1 cellular context compared by ENCODE assay signal in genomic region chr1:21368514-21369289, GRCh38.
TF ChIP-seq lines count a peak whose summit lies in the region.

No MANE protein-coding gene starts in this region.

TF ChIP-seq in HEK293, 187 proteins besides CTCF, POLR2A, EP300 and RAD21 (continued from another document and continues in another):
- TF ChIP-seq ZNF518A (tag by site-specific recombination; conservative IDR thresholded peaks at IDR 0.05; ENCODE audit: low read depth) (no peak), ZSCAN23 (tag by site-specific recombination; IDR thresholded peaks at IDR 0.05) (no peak), PRDM1 (tag by site-specific recombination; IDR thresholded peaks at IDR 0.05) (peak; percentile 94), SP3 (tag by site-specific recombination; IDR thresholded peaks at IDR 0.05) (no peak), ZNF16 (tag by site-specific recombination; IDR thresholded peaks at IDR 0.05; ENCODE audit: low read depth) (0 out of 2 replicates have a peak, but pooled peaks have one; percentile 7), ZNF707 (tag by site-specific recombination; IDR thresholded peaks at IDR 0.05) (no peak), PRDM2 (tag by site-specific recombination; IDR thresholded peaks at IDR 0.05; ENCODE audit: borderline replicate concordance) (no peak), ZSCAN18 (tag by site-specific recombination; IDR thresholded peaks at IDR 0.05) (no peak), ZNF544 (tag by site-specific recombination; IDR thresholded peaks at IDR 0.05) (no peak), ZEB2 (tag by site-specific recombination; IDR thresholded peaks at IDR 0.05) (peak; percentile 43; the same call in 1 of the 2 replicates), ZNF600 (tag by site-specific recombination; IDR thresholded peaks at IDR 0.05) (0 out of 2 replicates have a peak, but pooled peaks have one; percentile 63), YY2 (tag by site-specific recombination; IDR thresholded peaks at IDR 0.05) (no peak), ZFP37 (tag by site-specific recombination; IDR thresholded peaks at IDR 0.05) (peak; percentile 56; the same call in 1 of the 2 replicates), ZNF664 (tag by site-specific recombination; IDR thresholded peaks at IDR 0.05) (peak; percentile 65; the same call in 1 of the 2 replicates), REST (tag by site-specific recombination; IDR thresholded peaks at IDR 0.05) (no peak), ZNF274 (IDR thresholded peaks at IDR 0.05; ENCODE audit: low read length) (no peak), ZNF274 (tag by site-specific recombination; IDR thresholded peaks at IDR 0.05; ENCODE audit: borderline replicate concordance) (no peak), ZNF211 (tag by site-specific recombination; IDR thresholded peaks at IDR 0.05; ENCODE audit: low read depth) (no peak), ZNF660 (tag by site-specific recombination; IDR thresholded peaks at IDR 0.05) (peak; percentile 67; the same call in 1 of the 2 replicates), ZBTB48 (tag by site-specific recombination; IDR thresholded peaks at IDR 0.05) (no peak), ZNF157 (tag by site-specific recombination; IDR thresholded peaks at IDR 0.05) (no peak), ZNF366 (tag by site-specific recombination; conservative IDR thresholded peaks at IDR 0.05) (peak; percentile 86), ZNF341 (tag by site-specific recombination; IDR thresholded peaks at IDR 0.05; ENCODE audit: low read depth) (no peak), ZSCAN16 (tag by site-specific recombination; IDR thresholded peaks at IDR 0.05) (no peak), ZNF324 (tag by site-specific recombination; IDR thresholded peaks at IDR 0.05) (no peak), ZNF2 (tag by site-specific recombination; IDR thresholded peaks at IDR 0.05) (0 out of 2 replicates have a peak, but pooled peaks have one; percentile 49), ZBTB20 (tag by site-specific recombination; IDR thresholded peaks at IDR 0.05) (no peak), ZNF571 (tag by site-specific recombination; IDR thresholded peaks at IDR 0.05) (no peak), ZBTB6 (tag by site-specific recombination; IDR thresholded peaks at IDR 0.05) (no peak), ZNF335 (tag by site-specific recombination; conservative IDR thresholded peaks at IDR 0.05) (peak; percentile 53), ZNF391 (tag by site-specific recombination; IDR thresholded peaks at IDR 0.05; ENCODE audit: borderline replicate concordance, low read depth) (peak; percentile 70; the same call in 1 of the 2 replicates), ZNF792 (tag by site-specific recombination; IDR thresholded peaks at IDR 0.05) (no peak), ZNF112 (tag by site-specific recombination; IDR thresholded peaks at IDR 0.05) (no peak), SP7 (tag by site-specific recombination; IDR thresholded peaks at IDR 0.05) (peak; percentile 58), ZBTB17 (tag by site-specific recombination; IDR thresholded peaks at IDR 0.05) (no peak), ZNF140 (tag by site-specific recombination; IDR thresholded peaks at IDR 0.05) (no peak), PRDM10 (tag by site-specific recombination; IDR thresholded peaks at IDR 0.05) (0 out of 2 replicates have a peak, but pooled peaks have one; percentile 1), ZNF585B (tag by site-specific recombination; IDR thresholded peaks at IDR 0.05) (no peak), ZFP69B (tag by site-specific recombination; IDR thresholded peaks at IDR 0.05) (no peak), ZNF302 (tag by site-specific recombination; IDR thresholded peaks at IDR 0.05; ENCODE audit: low read depth) (no peak), ZNF768 (tag by site-specific recombination; IDR thresholded peaks at IDR 0.05) (no peak), ZNF433 (tag by site-specific recombination; IDR thresholded peaks at IDR 0.05; ENCODE audit: low read depth) (no peak)
